ENCODE assay signal across 31 cellular contexts in genomic region chr10:113540845-113541553, GRCh38. TPM values are rescaled to one million over a fixed set of nuclear protein-coding genes. Genes with fewer than 3 reads are reported as not detected.
A peak's percentile ranks its signal among the peaks of the same experiment; 100 is the strongest.
DNase-seq lines count a peak whose midpoint lies in the region; ATAC-seq, FAIRE-seq and TF ChIP-seq lines count a peak whose summit lies in the region.
"Had no signal": no experiment of that assay in that cellular context is flagged by ENCODE, and none has a peak within 500 bp of the region (broad histone marks: within the 10 kb centered on the region; RNA-seq: fewer than 3 reads in every experiment).

No MANE protein-coding gene starts in this region.

- no peaks in the 10 kb centered on the region for H3K36me3 Mint-ChIP-seq in activated naive CD8-positive, alpha-beta T cell treated with anti-CD3 and anti-CD28 coated beads, Interleukin-2, amount 50 U/mL, for 24 hours (ENCODE audit: low read depth)
- no peaks in the 10 kb centered on the region for H3K36me3 Mint-ChIP-seq in activated naive CD8-positive, alpha-beta T cell treated with anti-CD3 and anti-CD28 coated beads for 36 hours
- H3K36me3 Mint-ChIP-seq in stimulated activated memory B cell treated with anti-CD40 and anti-IgM and Interleukin-4, amounts not matched to agents 10 μg/mL and 1 μg/mL and 100 μg/mL, for 72 hours: no peaks in the 10 kb centered on the region
- no peaks in the 10 kb centered on the region for H3K36me3 Mint-ChIP-seq in CD4-positive, alpha-beta T cell (ENCODE audit: low read depth)
- H3K36me3 Mint-ChIP-seq: brain, memory B cell, naive B cell had no signal

- H3K4me1 ChIP-seq in aorta (ENCODE audit: control insufficient read depth in 1 of 2, insufficient read depth in 2 of 2, low read length in 2 of 2): no peaks in the 10 kb centered on the region
- H3K4me1 ChIP-seq: Peyer's patch, upper lobe of left lung had no signal

- no peak overlapping the region for H3K27ac ChIP-seq in aorta (ENCODE audit: low read depth in 1 of 2, low read length in 2 of 2)
- H3K27ac ChIP-seq in CD4-positive, alpha-beta T cell (ENCODE audit: low read depth, low read length): no peak overlapping the region
- H3K27ac ChIP-seq: A549, BLaER1, Peyer's patch, right atrium auricular region, upper lobe of left lung, WERI-Rb-1 had no signal

- no peaks in the 10 kb centered on the region for H3K36me3 ChIP-seq in aorta (ENCODE audit: control insufficient read depth in 1 of 2, insufficient read depth in 2 of 2, low read length in 1 of 2)
- H3K36me3 ChIP-seq: BLaER1, Peyer's patch, right atrium auricular region, upper lobe of left lung, WERI-Rb-1 had no signal

- ATAC-seq in activated naive CD8-positive, alpha-beta T cell treated with anti-CD3 and anti-CD28 coated beads, Interleukin-2, amount 50 U/mL, for 24 hours: peak; percentile 33
- ATAC-seq in stimulated activated memory B cell treated with anti-CD40 and anti-IgM and Interleukin-4, amounts not matched to agents 10 μg/mL and 1 μg/mL and 100 μg/mL, for 72 hours: peak; percentile 28
- ATAC-seq in GM19351 (IDR thresholded peaks at IDR 0.05; ENCODE audit: unreplicated experiment): no peak
- no peak for ATAC-seq in aorta (ENCODE audit: low FRiP score)
- no peak for ATAC-seq in CD4-positive, alpha-beta T cell (ENCODE audit: poor library complexity)
- ATAC-seq: A549 had no signal

- H3K4me1 Mint-ChIP-seq in activated naive CD8-positive, alpha-beta T cell treated with anti-CD3 and anti-CD28 coated beads, Interleukin-2, amount 50 U/mL, for 24 hours: no peaks in the 10 kb centered on the region
- H3K4me1 Mint-ChIP-seq in activated naive CD8-positive, alpha-beta T cell treated with anti-CD3 and anti-CD28 coated beads for 36 hours: no peaks in the 10 kb centered on the region
- no peaks in the 10 kb centered on the region for H3K4me1 Mint-ChIP-seq in stimulated activated memory B cell treated with anti-CD40 and anti-IgM and Interleukin-4, amounts not matched to agents 10 μg/mL and 1 μg/mL and 100 μg/mL, for 72 hours
- no peaks in the 10 kb centered on the region for H3K4me1 Mint-ChIP-seq in CD4-positive, alpha-beta T cell (ENCODE audit: low read depth)
- H3K4me1 Mint-ChIP-seq: memory B cell, naive B cell had no signal

- intact Hi-C loops in aorta (cut with DNase I): no loop called here
- intact Hi-C loops in CD4-positive, alpha-beta T cell (cut with DNase I, micrococcal nuclease): no loop called here

- POLR2A ChIA-PET in CD4-positive, alpha-beta T cell (lab: Charles Lee): no interaction called here

- CTCF ChIA-PET in CD4-positive, alpha-beta T cell (lab: Charles Lee): no interaction called here

- no peaks in the 10 kb centered on the region for H3K27me3 ChIP-seq in aorta (ENCODE audit: control insufficient read depth in 1 of 2, insufficient read depth in 2 of 2, low read length in 1 of 2)
- H3K27me3 ChIP-seq in CD4-positive, alpha-beta T cell (ENCODE audit: control insufficient read depth, insufficient read depth, low read length): no peaks in the 10 kb centered on the region
- H3K27me3 ChIP-seq: BLaER1, Peyer's patch, right atrium auricular region, upper lobe of left lung had no signal

- H3K4me3 ChIP-seq in aorta (ENCODE audit: low read length in 2 of 2): no peak overlapping the region
- H3K4me3 ChIP-seq: A549, BLaER1, Peyer's patch, right atrium auricular region, upper lobe of left lung had no signal

- 82 to 83% methylated on average over 7 of the region's 7 CpGs for WGBS in aorta, 2 donors

- FAIRE-seq in islet of Langerhans (lab: Jason Lieb, UNC): peak; percentile 24
- FAIRE-seq: A549, D721Med, frontal cortex, G401.6, HTR-8/SVneo had no signal

- no peak for TF ChIP-seq CTCF in CD4-positive, alpha-beta T cell (IDR thresholded peaks at IDR 0.05)

- no peak for DNase-seq in activated naive CD8-positive, alpha-beta T cell treated with anti-CD3 and anti-CD28 coated beads, Interleukin-2, amount 50 U/mL, for 24 hours
- DNase-seq in activated naive CD8-positive, alpha-beta T cell treated with anti-CD3 and anti-CD28 coated beads for 36 hours: no peak
- peak; percentile 92 for DNase-seq in NCI-H146 (lab: John Stamatoyannopoulos, UW)
- no peak for DNase-seq in aorta
- no peak for DNase-seq in CD4-positive, alpha-beta T cell
- DNase-seq: activated CD8-positive, alpha-beta memory T cell treated with anti-CD3 and anti-CD28 coated beads, Interleukin-2, amount 50 U/mL, for 4 hours; effector CD8-positive, alpha-beta T cell; naive B cell; NCI-H1105 treated with DMSO at 0.1 percent for 48 hours; NCI-H2081 treated with DMSO at 0.1 percent for 48 hours; NCI-H446; nucleus accumbens; Peyer's patch; upper lobe of left lung; WERI-Rb-1 had no signal

- peaks cover 6% of the 10 kb centered on the region for H3K27me3 Mint-ChIP-seq in activated naive CD8-positive, alpha-beta T cell treated with anti-CD3 and anti-CD28 coated beads, Interleukin-2, amount 50 U/mL, for 24 hours
- H3K27me3 Mint-ChIP-seq in activated naive CD8-positive, alpha-beta T cell treated with anti-CD3 and anti-CD28 coated beads for 36 hours: peaks cover 9% of the 10 kb centered on the region
- peaks cover 9% of the 10 kb centered on the region for H3K27me3 Mint-ChIP-seq in stimulated activated memory B cell treated with anti-CD40 and anti-IgM and Interleukin-4, amounts not matched to agents 10 μg/mL and 1 μg/mL and 100 μg/mL, for 72 hours
- H3K27me3 Mint-ChIP-seq in CD4-positive, alpha-beta T cell: peaks cover 4% of the 10 kb centered on the region
- H3K27me3 Mint-ChIP-seq: naive B cell had no signal

- H3K9me3 ChIP-seq in aorta (ENCODE audit: control insufficient read depth, low read length): no peaks in the 10 kb centered on the region
- H3K9me3 ChIP-seq in CD4-positive, alpha-beta T cell (ENCODE audit: control insufficient read depth, low read length): no peaks in the 10 kb centered on the region
- H3K9me3 ChIP-seq: A549, BLaER1, Peyer's patch, right atrium auricular region, upper lobe of left lung had no signal

- no peaks in the 10 kb centered on the region for H3K9me3 Mint-ChIP-seq in activated naive CD8-positive, alpha-beta T cell treated with anti-CD3 and anti-CD28 coated beads, Interleukin-2, amount 50 U/mL, for 24 hours
- H3K9me3 Mint-ChIP-seq in activated naive CD8-positive, alpha-beta T cell treated with anti-CD3 and anti-CD28 coated beads for 36 hours: no peaks in the 10 kb centered on the region
- no peaks in the 10 kb centered on the region for H3K9me3 Mint-ChIP-seq in stimulated activated memory B cell treated with anti-CD40 and anti-IgM and Interleukin-4, amounts not matched to agents 10 μg/mL and 1 μg/mL and 100 μg/mL, for 72 hours
- H3K9me3 Mint-ChIP-seq in CD4-positive, alpha-beta T cell: no peaks in the 10 kb centered on the region
- H3K9me3 Mint-ChIP-seq: activated T-helper 2 cell treated with anti-CD3 and anti-CD28 coated beads, Interferon-gamma antibody, Interleukin-2, Interleukin-4, amounts not matched to agents 10 μg/mL and 5 μg/mL and 100 μg/mL, durations not matched to agents 14 hours and 24 hours and 36 hours had no signal

- no peak overlapping the region for H3K4me3 Mint-ChIP-seq in activated naive CD8-positive, alpha-beta T cell treated with anti-CD3 and anti-CD28 coated beads, Interleukin-2, amount 50 U/mL, for 24 hours
- no peak overlapping the region for H3K4me3 Mint-ChIP-seq in activated naive CD8-positive, alpha-beta T cell treated with anti-CD3 and anti-CD28 coated beads for 36 hours
- H3K4me3 Mint-ChIP-seq in stimulated activated memory B cell treated with anti-CD40 and anti-IgM and Interleukin-4, amounts not matched to agents 10 μg/mL and 1 μg/mL and 100 μg/mL, for 72 hours: no peak overlapping the region
- no peak overlapping the region for H3K4me3 Mint-ChIP-seq in CD4-positive, alpha-beta T cell
- H3K4me3 Mint-ChIP-seq: brain, memory B cell had no signal

- H3K27ac Mint-ChIP-seq in activated naive CD8-positive, alpha-beta T cell treated with anti-CD3 and anti-CD28 coated beads, Interleukin-2, amount 50 U/mL, for 24 hours: no peak overlapping the region
- H3K27ac Mint-ChIP-seq in activated naive CD8-positive, alpha-beta T cell treated with anti-CD3 and anti-CD28 coated beads for 36 hours: no peak overlapping the region
- no peak overlapping the region for H3K27ac Mint-ChIP-seq in stimulated activated memory B cell treated with anti-CD40 and anti-IgM and Interleukin-4, amounts not matched to agents 10 μg/mL and 1 μg/mL and 100 μg/mL, for 72 hours
- no peak overlapping the region for H3K27ac Mint-ChIP-seq in CD4-positive, alpha-beta T cell
- H3K27ac Mint-ChIP-seq: activated T-helper 2 cell treated with anti-CD3 and anti-CD28 coated beads, Interferon-gamma antibody, Interleukin-2, Interleukin-4, amounts not matched to agents 10 μg/mL and 5 μg/mL and 100 μg/mL, durations not matched to agents 14 hours and 24 hours and 36 hours; brain; memory B cell; naive B cell had no signal

RNA-seq across cellular contexts. Expression of gene HABP2, which starts 11.9 kb away (rescaled TPM):
- total RNA-seq in activated naive CD8-positive, alpha-beta T cell treated with anti-CD3 and anti-CD28 coated beads for 36 hours: not detected
- total RNA-seq in aorta: not detected
- not detected for polyA plus RNA-seq in aorta
- total RNA-seq in CD4-positive, alpha-beta T cell: not detected
- total RNA-seq: activated T-helper 2 cell treated with anti-CD3 and anti-CD28 coated beads, Interferon-gamma antibody, Interleukin-2, Interleukin-4, amounts not matched to agents 10 μg/mL and 5 μg/mL and 100 μg/mL, durations not matched to agents 14 hours and 24 hours and 36 hours; frontal cortex; LHCN-M2; right atrium auricular region; T-helper 2 cell treated with Interferon-gamma antibody and Interleukin-4, amounts not matched to agents 100 ng/mL and 5 ng/mL, for 36 hours had no signal
- polyA plus RNA-seq: esophagus had no signal

Comparison
In these comparisons a context has a peak if more than half of its experiments do, and no peak if none do; other contexts are left out.
1. ATAC-seq: peak in activated naive CD8-positive, alpha-beta T cell treated with anti-CD3 and anti-CD28 coated beads, Interleukin-2, amount 50 U/mL, for 24 hours (single experiment) and stimulated activated memory B cell treated with anti-CD40 and anti-IgM and Interleukin-4, amounts not matched to agents 10 μg/mL and 1 μg/mL and 100 μg/mL, for 72 hours (single experiment); none in GM19351 (single experiment), aorta (single experiment) and CD4-positive, alpha-beta T cell (single experiment).